1 cellular context compared by ENCODE assay signal in genomic region chr2:104976603-104977120, GRCh38.
TF ChIP-seq lines count a peak whose summit lies in the region.

No MANE protein-coding gene starts in this region.

TF ChIP-seq in GM23338, 12 proteins besides CTCF, POLR2A, EP300 and RAD21 (continued from another document):
- TF ChIP-seq REST (IDR thresholded peaks at IDR 0.05; ENCODE audit: unreplicated experiment): no peak
- TF ChIP-seq ZNF331 (CRISPR knock-in tag; IDR thresholded peaks at IDR 0.05; ENCODE audit: low read depth): no peak
- no peak for TF ChIP-seq STAT1 (IDR thresholded peaks at IDR 0.05; ENCODE audit: unreplicated experiment)
- no peak for TF ChIP-seq EZH2 (IDR thresholded peaks at IDR 0.05; ENCODE audit: low read depth, unreplicated experiment)
